In genomic region chr11:46710821-46711269, GRCh38 we compare ENCODE assay signal across 13 cellular contexts. TPM values are rescaled to one million over a fixed set of nuclear protein-coding genes. Genes with fewer than 3 reads are reported as not detected.
A peak's percentile ranks its signal among the peaks of the same experiment; 100 is the strongest.
DNase-seq lines count a peak whose midpoint lies in the region; ATAC-seq and TF ChIP-seq lines count a peak whose summit lies in the region.
"Had no signal": no experiment of that assay in that cellular context is flagged by ENCODE, and none has a peak within 500 bp of the region (broad histone marks: within the 10 kb centered on the region; RNA-seq: fewer than 3 reads in every experiment).

No MANE protein-coding gene starts in this region.

- H3K27ac ChIP-seq in gastrocnemius medialis = peak overlapping the region; percentile 84 to 100 (median 98)

- H3K36me3 ChIP-seq in gastrocnemius medialis = peaks cover 0 to 13% of the 10 kb centered on the region in 2 donors

- DNase-seq in ELR (ENCODE audit: low read depth) (peak; percentile 81), astrocyte of the cerebellum (ENCODE audit: low read depth) (peak; percentile 91), left ventricle myocardium superior (peak; percentile 75), gastrocnemius medialis (peak; percentile 92 to 94), Kasumi-1 (lab: John Stamatoyannopoulos, UW) (no peak), NCI-H1105 (lab: John Stamatoyannopoulos, UW) (no peak)
- no peak for DNase-seq in activated CD4-positive, alpha-beta T cell treated with anti-CD3 and anti-CD28 coated beads, Interleukin-2, amount 50 U/mL, for 1 hour
- DNase-seq: activated B cell treated with CpG ODN at 0.5 μM for 24 hours; effector CD8-positive, alpha-beta T cell; H7; NCI-H1436 treated with DMSO at 0.1 percent for 48 hours; small intestine had no signal

- no peak overlapping the region for H3K4me3 ChIP-seq in astrocyte of the cerebellum (ENCODE audit: low read depth, low read length)
- H3K4me3 ChIP-seq in gastrocnemius medialis = no peak overlapping the region

- peak; percentile 45 to 63 for TF ChIP-seq POLR2A in gastrocnemius medialis (IDR thresholded peaks at IDR 0.05)

- peak; percentile 97 for ATAC-seq in left ventricle myocardium superior
- peak; percentile 94 to 97 for ATAC-seq in gastrocnemius medialis
- no peak for ATAC-seq in HG03342 (IDR thresholded peaks at IDR 0.05; ENCODE audit: unreplicated experiment)

- H3K4me1 ChIP-seq in gastrocnemius medialis = peaks cover 20 to 46% of the 10 kb centered on the region in 2 donors

- H3K9me3 ChIP-seq in gastrocnemius medialis = no peaks in the 10 kb centered on the region

- intact Hi-C loops in left ventricle myocardium superior (cut with micrococcal nuclease) (no loop called here), gastrocnemius medialis (cut with DNase I; ENCODE audit: low total_unique reads) (loop anchor here (2.0 kb wide), 2 partner anchors 36 to 50 kb away; no protein-coding TSS in a partner anchor)

- H3K27me3 ChIP-seq in gastrocnemius medialis = no peaks in the 10 kb centered on the region

- in situ Hi-C loops in astrocyte of the cerebellum (cut with HindIII; ENCODE audit: low sequenced_read_pairs) (no loop called here), gastrocnemius medialis (cut with MboI; ENCODE audit: low sequenced_read_pairs in 4 of 4) (no loop called here)

- TF ChIP-seq CTCF in astrocyte of the cerebellum (IDR thresholded peaks at IDR 0.05; ENCODE audit: low read depth, low read length, missing control alignments) (no peak), gastrocnemius medialis (IDR thresholded peaks at IDR 0.05 in 4 of 5, conservative IDR thresholded peaks at IDR 0.05 in 1 of 5) (no peak)

RNA-seq across cellular contexts. Expression of gene F2, which starts 8.2 kb away (rescaled TPM):
- total RNA-seq in left ventricle myocardium superior (not detected), gastrocnemius medialis (1 to 10 TPM in 2 of 4 donors, not detected in 2; 1.4 to 3.0 TPM)
- total RNA-seq: activated B cell treated with CpG ODN at 0.5 μM for 24 hours, H7 had no signal

RNA-seq across cellular contexts. Expression of gene ZNF408, which starts 10.0 kb away (rescaled TPM):
- total RNA-seq in left ventricle myocardium superior = 7.1 TPM
- total RNA-seq in gastrocnemius medialis = 10 to 100 TPM; 17.7 to 25.2 (median 19.3) TPM

RNA-seq across cellular contexts. Expression of gene ARHGAP1, which starts 10.4 kb away (rescaled TPM):
- total RNA-seq in left ventricle myocardium superior (65.2 TPM), gastrocnemius medialis (10 to 100 TPM; 11.1 to 34.8 (median 24.6) TPM)

Comparison
In these comparisons a context has a peak if more than half of its experiments do, and no peak if none do; other contexts are left out.
1. DNase-seq: peak in ELR (single experiment), astrocyte of the cerebellum (single experiment), left ventricle myocardium superior (single experiment) and gastrocnemius medialis (2 of 2); none in Kasumi-1 (0 of 2), NCI-H1105 (single experiment) and activated CD4-positive, alpha-beta T cell treated with anti-CD3 and anti-CD28 coated beads, Interleukin-2, amount 50 U/mL, for 1 hour (single experiment).